4 cellular contexts compared by ENCODE assay signal in genomic region chr22:18533633-18534032, GRCh38. TPM values are rescaled to one million over a fixed set of nuclear protein-coding genes. Genes with fewer than 3 reads are reported as not detected.
"Had no signal": no experiment of that assay in that cellular context is flagged by ENCODE, and none has a peak within 500 bp of the region (broad histone marks: within the 10 kb centered on the region; RNA-seq: fewer than 3 reads in every experiment).

No MANE protein-coding gene starts in this region.

RNA-seq across cellular contexts. Expression of gene TMEM191B, which starts 6.0 kb away (rescaled TPM):
- total RNA-seq: MCF 10A had no signal

RNA-seq across cellular contexts. Expression of gene GGTLC3, which starts 15.7 kb away (rescaled TPM):
- total RNA-seq: LHCN-M2, M059J, MCF 10A, NCI-H460 had no signal
